ENCODE assay signal across 8 cellular contexts in genomic region chr14:67680121-67680602, GRCh38. TPM values are rescaled to one million over a fixed set of nuclear protein-coding genes. Genes with fewer than 3 reads are reported as not detected.
DNase-seq lines count a peak whose midpoint lies in the region; ATAC-seq and TF ChIP-seq lines count a peak whose summit lies in the region.

No MANE protein-coding gene starts in this region.

- H3K4me1 ChIP-seq in neuronal stem cell (ENCODE audit: control insufficient read depth in 2 of 2, insufficient read depth in 1 of 2, low read depth in 1 of 2, low read length in 2 of 2) = peaks cover 2 to 4% of the 10 kb centered on the region in 2 donors

- no peak overlapping the region for H3K23ac ChIP-seq in neuronal stem cell (ENCODE audit: low read depth, low read length, poor library complexity)

- H4K91ac ChIP-seq in neuronal stem cell (ENCODE audit: low read depth, low read length, poor library complexity) = no peak overlapping the region

- H3K9ac ChIP-seq in neuronal stem cell (ENCODE audit: low read depth, low read length, poor library complexity) = no peak overlapping the region

- WGBS in neuronal stem cell (ENCODE audit: extremely low coverage in 2 of 2, insufficient read length in 2 of 2, insufficient replicate concordance in 1 of 2), 2 donors = no CpG with 5 or more reads among the region's 3 CpGs

- no peak overlapping the region for H3K4ac ChIP-seq in neuronal stem cell (ENCODE audit: low read length)

- H3K36me3 ChIP-seq in neuronal stem cell (replicated peaks in 1 of 2; ENCODE audit: control insufficient read depth in 2 of 2, insufficient read depth in 2 of 2, low read length in 2 of 2) = peaks cover 30 to 88% of the 10 kb centered on the region in 2 donors

- no peak for TF ChIP-seq CTCF in VCaP (conservative IDR thresholded peaks at IDR 0.05)

- H2BK120ac ChIP-seq in neuronal stem cell (ENCODE audit: low read depth, low read length) = no peak overlapping the region

- no peaks in the 10 kb centered on the region for H3K27me3 ChIP-seq in neuronal stem cell (ENCODE audit: control insufficient read depth in 3 of 3, insufficient read depth in 3 of 3, low read depth in 1 of 3, low read length in 3 of 3)

- DNase-seq in A172 (ENCODE audit: low spot score) (peak; percentile 82), renal cortical epithelial cell (ENCODE audit: low read depth) (peak; percentile 77), neuronal stem cell (ENCODE audit: low spot score) (no peak), DMS114 treated with DMSO at 0.1 percent for 48 hours (lab: John Stamatoyannopoulos, UW; ENCODE audit: unreplicated experiment) (no peak)
- no peak for DNase-seq in stimulated activated CD4-positive, alpha-beta T cell treated with anti-CD3 and anti-CD28 coated beads, Interleukin-4, amount 100 ng/mL, for 4 hours

- H2AK5ac ChIP-seq in neuronal stem cell (ENCODE audit: low read depth, low read length) = no peak overlapping the region

- H3K14ac ChIP-seq in neuronal stem cell (ENCODE audit: low read length) = no peak overlapping the region

- no peak overlapping the region for H2AFZ ChIP-seq in neuronal stem cell (ENCODE audit: low read length)

- H3K4me2 ChIP-seq in neuronal stem cell (ENCODE audit: insufficient read depth, low read length, poor library complexity, severe bottlenecking) = no peak overlapping the region

- no peaks in the 10 kb centered on the region for H3K9me3 ChIP-seq in neuronal stem cell (replicated peaks in 1 of 2; ENCODE audit: control insufficient read depth in 2 of 2, insufficient read depth in 1 of 2, low read depth in 1 of 2, low read length in 2 of 2)

- H3K27ac ChIP-seq in VCaP (peak overlapping the region; percentile 99), neuronal stem cell (replicated peaks; ENCODE audit: low read length) (no peak overlapping the region)

- H2BK5ac ChIP-seq in neuronal stem cell (ENCODE audit: low read length) = no peak overlapping the region

- H3K4me3 ChIP-seq in neuronal stem cell (ENCODE audit: low read length in 2 of 2) = no peak overlapping the region

- H2BK12ac ChIP-seq in neuronal stem cell (ENCODE audit: low read length) = no peak overlapping the region

- no peak overlapping the region for H4K8ac ChIP-seq in neuronal stem cell (ENCODE audit: low read depth, low read length)

- ATAC-seq in GM18870 (IDR thresholded peaks at IDR 0.05; ENCODE audit: unreplicated experiment) (peak; percentile 97), HG03060 (IDR thresholded peaks at IDR 0.05; ENCODE audit: low read depth, unreplicated experiment) (peak; percentile 98)

- no peak overlapping the region for H3K18ac ChIP-seq in neuronal stem cell (ENCODE audit: low read length)

- H3K79me1 ChIP-seq in neuronal stem cell (ENCODE audit: low read depth, low read length) = peaks cover 2% of the 10 kb centered on the region

- H2BK15ac ChIP-seq in neuronal stem cell (ENCODE audit: low read length) = no peak overlapping the region

RNA-seq across cellular contexts. Expression of gene VTI1B, which starts 5.7 kb away (rescaled TPM):
- 27.7 and 28.4 TPM in 2 replicates for total RNA-seq in A172 (2014; rRNA removed; shearing (Covaris generic))
- 70.0 and 98.3 TPM in 2 replicates for total RNA-seq in renal cortical epithelial cell
- polyA plus RNA-seq in neuronal stem cell (2013, experiment 1 of 2) = 65.1 TPM
- polyA plus RNA-seq in neuronal stem cell (2013, experiment 2 of 2) = 65.3 TPM

RNA-seq across cellular contexts. Expression of gene RDH11, which starts 15.4 kb away (rescaled TPM):
- 44.1 and 45.8 TPM in 2 replicates for total RNA-seq in A172 (2014; rRNA removed; shearing (Covaris generic))
- total RNA-seq in renal cortical epithelial cell = 138 and 165 TPM in 2 replicates
- polyA plus RNA-seq in neuronal stem cell (2013, experiment 1 of 2) = 85.1 TPM
- polyA plus RNA-seq in neuronal stem cell (2013, experiment 2 of 2) = 88.7 TPM

RNA-seq across cellular contexts. Expression of gene RDH12, which starts 21.5 kb away (rescaled TPM):
- total RNA-seq in A172 (2014; rRNA removed; shearing (Covaris generic)) = 0.17 TPM in 1 of 2 replicates, not detected in the other
- total RNA-seq in renal cortical epithelial cell = not detected in 2 replicates
- polyA plus RNA-seq in neuronal stem cell (2013, experiment 1 of 2) = 0.33 TPM
- polyA plus RNA-seq in neuronal stem cell (2013, experiment 2 of 2) = 0.29 TPM

Comparison
In these comparisons a context has a peak if more than half of its experiments do, and no peak if none do; other contexts are left out.
1. DNase-seq: peak in A172 (single experiment) and renal cortical epithelial cell (single experiment); none in neuronal stem cell (single experiment), DMS114 treated with DMSO at 0.1 percent for 48 hours (single experiment) and stimulated activated CD4-positive, alpha-beta T cell treated with anti-CD3 and anti-CD28 coated beads, Interleukin-4, amount 100 ng/mL, for 4 hours (0 of 2).